ENCODE assay signal across 15 cellular contexts in genomic region chr7:92723205-92723604, GRCh38.
DNase-seq lines count a peak whose midpoint lies in the region; ATAC-seq and TF ChIP-seq lines count a peak whose summit lies in the region.
"Had no signal": no experiment of that assay in that cellular context is flagged by ENCODE, and none has a peak within 500 bp of the region (broad histone marks: within the 10 kb centered on the region; RNA-seq: fewer than 3 reads in every experiment).

No MANE protein-coding gene starts in this region.

- no peak for TF ChIP-seq POLR2A in erythroblast (IDR thresholded peaks at IDR 0.05; ENCODE audit: low read length)

- H3K36me3 ChIP-seq in adipocyte (ENCODE audit: control insufficient read depth, insufficient read depth, low read length, severe bottlenecking) (peaks cover 6% of the 10 kb centered on the region), left lung (no peaks in the 10 kb centered on the region), tibial artery (peaks cover 4 to 12% (median 12%) of the 10 kb centered on the region in 3 donors)

- ATAC-seq in left lung, result no peak
- no peak for ATAC-seq in activated CD4-positive, CD25-positive, alpha-beta regulatory T cell treated with anti-CD3 and anti-CD28 coated beads, Interleukin-2, amount 50 U/mL, for 24 hours
- ATAC-seq: GM12878 had no signal

- H3K27ac Mint-ChIP-seq in activated CD4-positive, alpha-beta T cell treated with anti-CD3 and anti-CD28 coated beads, Interleukin-2, amount 10 ng/mL, durations not matched to agents 24 days and 14 days, result peak overlapping the region; percentile 62
- H3K27ac Mint-ChIP-seq in activated CD4-positive, alpha-beta T cell treated with anti-CD3 and anti-CD28 coated beads, Interleukin-2, amount 10 ng/mL, durations not matched to agents 7 days and 5 days, result no peak overlapping the region

- peaks cover 4% of the 10 kb centered on the region for H3K9me3 Mint-ChIP-seq in activated CD4-positive, alpha-beta T cell treated with anti-CD3 and anti-CD28 coated beads, Interleukin-2, amount 10 ng/mL, durations not matched to agents 24 days and 14 days
- no peaks in the 10 kb centered on the region for H3K9me3 Mint-ChIP-seq in activated CD4-positive, alpha-beta T cell treated with anti-CD3 and anti-CD28 coated beads, Interleukin-2, amount 10 ng/mL, durations not matched to agents 7 days and 5 days

- peak overlapping the region; percentile 24 for H3K4me3 ChIP-seq in adipocyte (ENCODE audit: low read length)
- no peak overlapping the region for H3K4me3 ChIP-seq in left lung
- no peak overlapping the region for H3K4me3 ChIP-seq in tibial artery
- H3K4me3 ChIP-seq: GM12878, right lobe of liver had no signal

- POLR2A ChIA-PET in activated CD4-positive, alpha-beta T cell treated with anti-CD3 and anti-CD28 coated beads, Interleukin-2, amount 10 ng/mL, durations not matched to agents 7 days and 5 days (lab: Charles Lee), result no interaction called here

- no peak overlapping the region for H3K9ac ChIP-seq in adipocyte (ENCODE audit: low read length)

- H3K27me3 ChIP-seq in adipocyte (replicated peaks; ENCODE audit: control insufficient read depth, insufficient read depth, low read length), result no peaks in the 10 kb centered on the region
- H3K27me3 ChIP-seq in left lung, result no peaks in the 10 kb centered on the region
- H3K27me3 ChIP-seq in tibial artery, result no peaks in the 10 kb centered on the region
- H3K27me3 ChIP-seq: right lobe of liver had no signal

- DNase-seq in activated CD4-positive, alpha-beta T cell treated with anti-CD3 and anti-CD28 coated beads, Interleukin-2, amount 10 ng/mL, durations not matched to agents 24 days and 14 days, result no peak
- no peak for DNase-seq in activated CD4-positive, alpha-beta T cell treated with anti-CD3 and anti-CD28 coated beads, Interleukin-2, amount 10 ng/mL, durations not matched to agents 7 days and 5 days
- DNase-seq in adipocyte (ENCODE audit: low read depth) (peak; percentile 62), left lung (no peak), tibial artery (no peak), erythroblast (lab: John Stamatoyannopoulos, UW) (no peak), SKM-1 treated with dmso at 0.1 percent for 144 hours (lab: John Stamatoyannopoulos, UW; ENCODE audit: unreplicated experiment) (no peak)
- DNase-seq: activated CD8-positive, alpha-beta memory T cell treated with anti-CD3 and anti-CD28 coated beads, Interleukin-2, amount 50 U/mL, for 4 hours; amniotic stem cell; DMS 273 treated with DMSO at 0.1 percent for 48 hours; NCI-H1105 treated with DMSO at 0.1 percent for 48 hours; right lobe of liver had no signal

- H3K27me3 Mint-ChIP-seq in activated CD4-positive, alpha-beta T cell treated with anti-CD3 and anti-CD28 coated beads, Interleukin-2, amount 10 ng/mL, durations not matched to agents 24 days and 14 days, result no peaks in the 10 kb centered on the region
- no peaks in the 10 kb centered on the region for H3K27me3 Mint-ChIP-seq in activated CD4-positive, alpha-beta T cell treated with anti-CD3 and anti-CD28 coated beads, Interleukin-2, amount 10 ng/mL, durations not matched to agents 7 days and 5 days

- H3K27ac ChIP-seq in left lung (peak overlapping the region; percentile 16 to 51), tibial artery (peak overlapping the region; percentile 11 to 53)
- H3K27ac ChIP-seq: 22Rv1, right lobe of liver had no signal

- CTCF ChIA-PET in activated CD4-positive, alpha-beta T cell treated with anti-CD3 and anti-CD28 coated beads, Interleukin-2, amount 10 ng/mL, durations not matched to agents 7 days and 5 days (lab: Charles Lee), result interaction anchor here (1.3 kb wide), 2 partner anchors 9 to 19 kb away, joined by 3 to 7 read pairs; no protein-coding TSS in a partner anchor

- H3K4me1 ChIP-seq in adipocyte (ENCODE audit: control insufficient read depth, insufficient read depth, low read length), result peaks cover 32% of the 10 kb centered on the region
- peaks cover 4 to 34% of the 10 kb centered on the region in 2 donors for H3K4me1 ChIP-seq in left lung
- H3K4me1 ChIP-seq in tibial artery, result peaks cover 0 to 40% (median 16%) of the 10 kb centered on the region in 4 donors

- TF ChIP-seq CTCF in left lung (IDR thresholded peaks at IDR 0.05) (no peak), tibial artery (IDR thresholded peaks at IDR 0.05) (no peak)

- no peaks in the 10 kb centered on the region for H3K9me3 ChIP-seq in adipocyte (ENCODE audit: control insufficient read depth, low read length)
- no peaks in the 10 kb centered on the region for H3K9me3 ChIP-seq in left lung
- no peaks in the 10 kb centered on the region for H3K9me3 ChIP-seq in tibial artery
- H3K9me3 ChIP-seq: right lobe of liver had no signal

- H3K4me3 Mint-ChIP-seq in activated CD4-positive, alpha-beta T cell treated with anti-CD3 and anti-CD28 coated beads, Interleukin-2, amount 10 ng/mL, durations not matched to agents 24 days and 14 days, result no peak overlapping the region
- H3K4me3 Mint-ChIP-seq in activated CD4-positive, alpha-beta T cell treated with anti-CD3 and anti-CD28 coated beads, Interleukin-2, amount 10 ng/mL, durations not matched to agents 7 days and 5 days, result no peak overlapping the region

- intact Hi-C loops in activated CD4-positive, alpha-beta T cell treated with anti-CD3 and anti-CD28 coated beads, Interleukin-2, amount 10 ng/mL, durations not matched to agents 24 days and 14 days (cut with micrococcal nuclease), result no loop called here
- intact Hi-C loops in left lung (cut with DNase I), result no loop called here
- intact Hi-C loops in tibial artery (cut with DNase I; ENCODE audit: low total_unique reads), result no loop called here

- peaks cover 44% of the 10 kb centered on the region for H3K4me1 Mint-ChIP-seq in activated CD4-positive, alpha-beta T cell treated with anti-CD3 and anti-CD28 coated beads, Interleukin-2, amount 10 ng/mL, durations not matched to agents 24 days and 14 days
- peaks cover 51% of the 10 kb centered on the region for H3K4me1 Mint-ChIP-seq in activated CD4-positive, alpha-beta T cell treated with anti-CD3 and anti-CD28 coated beads, Interleukin-2, amount 10 ng/mL, durations not matched to agents 7 days and 5 days

- peaks cover 67% of the 10 kb centered on the region for H3K36me3 Mint-ChIP-seq in activated CD4-positive, alpha-beta T cell treated with anti-CD3 and anti-CD28 coated beads, Interleukin-2, amount 10 ng/mL, durations not matched to agents 24 days and 14 days (ENCODE audit: low read depth)
- peaks cover 45% of the 10 kb centered on the region for H3K36me3 Mint-ChIP-seq in activated CD4-positive, alpha-beta T cell treated with anti-CD3 and anti-CD28 coated beads, Interleukin-2, amount 10 ng/mL, durations not matched to agents 7 days and 5 days (ENCODE audit: low read depth)
